ENCODE assay signal across 10 cellular contexts in genomic region chr15:68299436-68299835, GRCh38.
A peak's percentile ranks its signal among the peaks of the same experiment; 100 is the strongest.
DNase-seq lines count a peak whose midpoint lies in the region; ATAC-seq lines count a peak whose summit lies in the region.
"Had no signal": no experiment of that assay in that cellular context is flagged by ENCODE, and none has a peak within 500 bp of the region (broad histone marks: within the 10 kb centered on the region; RNA-seq: fewer than 3 reads in every experiment).

No MANE protein-coding gene starts in this region.

- no peak for DNase-seq in adipocyte (ENCODE audit: low read depth)
- no peak for DNase-seq in iPS-NIHi11 (ENCODE audit: low spot score)
- no peak for DNase-seq in COLO668 (lab: John Stamatoyannopoulos, UW; ENCODE audit: unreplicated experiment)
- DNase-seq: NCI-H2227 treated with DMSO at 0.1 percent for 48 hours; stimulated activated CD4-positive, alpha-beta T cell treated with anti-CD3 and anti-CD28 coated beads, Interleukin-4, amount 100 ng/mL, for 1 hour had no signal

- peak; percentile 16 for ATAC-seq in GM21528 (IDR thresholded peaks at IDR 0.05; ENCODE audit: low FRiP score, unreplicated experiment)
- ATAC-seq in HG03442 (IDR thresholded peaks at IDR 0.05; ENCODE audit: unreplicated experiment), result no peak
- ATAC-seq in GM18867 (IDR thresholded peaks at IDR 0.05; ENCODE audit: unreplicated experiment), result no peak

- H3K27me3 ChIP-seq in ACC112 (ENCODE audit: insufficient read depth, low read length) (no peaks in the 10 kb centered on the region), adipocyte (replicated peaks; ENCODE audit: control insufficient read depth, insufficient read depth, low read length) (no peaks in the 10 kb centered on the region), muscle layer of duodenum (ENCODE audit: low read depth, low read length) (no peaks in the 10 kb centered on the region)

- H3K4me3 ChIP-seq in ACC112 (ENCODE audit: low read depth, low read length) (peak overlapping the region; percentile 73), adipocyte (ENCODE audit: low read length) (peak overlapping the region; percentile 72), muscle layer of duodenum (ENCODE audit: low read depth in 1 of 2, low read length in 2 of 2) (peak overlapping the region; percentile 41 to 54)

- H3K36me3 ChIP-seq in ACC112 (ENCODE audit: insufficient read depth, low read length), result no peaks in the 10 kb centered on the region; the same call in 1 of the 2 replicates
- peaks cover 5% of the 10 kb centered on the region for H3K36me3 ChIP-seq in adipocyte (ENCODE audit: control insufficient read depth, insufficient read depth, low read length, severe bottlenecking)
- H3K36me3 ChIP-seq in muscle layer of duodenum (ENCODE audit: control insufficient read depth in 1 of 2, insufficient read depth in 2 of 2, low read length in 2 of 2), result peaks cover 0 to 3% of the 10 kb centered on the region in 2 donors

- H3K9me3 ChIP-seq in adipocyte (ENCODE audit: control insufficient read depth, low read length) (no peaks in the 10 kb centered on the region), muscle layer of duodenum (ENCODE audit: control insufficient read depth in 1 of 2, low read length in 2 of 2) (no peaks in the 10 kb centered on the region)

- peak overlapping the region; percentile 51 for H3K27ac ChIP-seq in ACC112 (ENCODE audit: low read depth, low read length)
- peak overlapping the region; percentile 42 for H3K27ac ChIP-seq in muscle layer of duodenum (ENCODE audit: low read length)

- peak overlapping the region; percentile 68 for H3K9ac ChIP-seq in adipocyte (ENCODE audit: low read length)

- peaks cover 9% of the 10 kb centered on the region for H3K79me2 ChIP-seq in ACC112 (ENCODE audit: control insufficient read depth, insufficient read depth, low read length, unreplicated experiment)

- no peak overlapping the region for H2AFZ ChIP-seq in ACC112 (ENCODE audit: low read length, unreplicated experiment)

- H3K4me1 ChIP-seq in ACC112 (ENCODE audit: control insufficient read depth, insufficient read depth, low read length, unreplicated experiment) (peaks cover 11% of the 10 kb centered on the region), adipocyte (ENCODE audit: control insufficient read depth, insufficient read depth, low read length) (peaks cover 45% of the 10 kb centered on the region), muscle layer of duodenum (ENCODE audit: control insufficient read depth in 1 of 2, insufficient read depth in 2 of 2, low read length in 2 of 2) (peaks cover 6 to 35% of the 10 kb centered on the region in 2 donors)
